ENCODE assay signal across 15 cellular contexts in genomic region chr9:70052768-70053167, GRCh38. TPM values are rescaled to one million over a fixed set of nuclear protein-coding genes. Genes with fewer than 3 reads are reported as not detected.
DNase-seq lines count a peak whose midpoint lies in the region; ATAC-seq, FAIRE-seq and TF ChIP-seq lines count a peak whose summit lies in the region.
"Had no signal": no experiment of that assay in that cellular context is flagged by ENCODE, and none has a peak within 500 bp of the region (broad histone marks: within the 10 kb centered on the region; RNA-seq: fewer than 3 reads in every experiment).

No MANE protein-coding gene starts in this region.

- FAIRE-seq in HepG2 (lab: Jason Lieb, UNC): no peak

- H3K36me3 ChIP-seq in liver (ENCODE audit: control insufficient read depth in 4 of 4, insufficient read depth in 3 of 4, low read depth in 1 of 4, low read length in 3 of 4) (no peaks in the 10 kb centered on the region), HepG2 (replicated peaks in 1 of 2; ENCODE audit: control insufficient read depth in 1 of 2, insufficient read depth in 2 of 2, low read length in 2 of 2) (no peaks in the 10 kb centered on the region), esophagus squamous epithelium (no peaks in the 10 kb centered on the region), rectal smooth muscle tissue (ENCODE audit: control insufficient read depth, insufficient read depth, low read length) (no peaks in the 10 kb centered on the region)
- H3K36me3 ChIP-seq: BLaER1 treated with 17β-estradiol and CSF1 and Interleukin-3, amounts not matched to agents 10 nM and 100 nM had no signal

- 48% methylated on average over 1 of the region's 1 CpG for WGBS in liver
- 0% methylated on average over 1 of the region's 1 CpG for WGBS in HepG2 (ENCODE audit: low lambda C conversion rate)
- 85 to 88% methylated on average over 1 of the region's 1 CpG for WGBS in esophagus squamous epithelium, 2 donors

- TF ChIP-seq CTCF in liver (IDR thresholded peaks at IDR 0.05; ENCODE audit: low read depth, low read length, missing input control) (no peak), HepG2 (CRISPR knock-in tag; IDR thresholded peaks at IDR 0.05) (no peak), esophagus squamous epithelium (IDR thresholded peaks at IDR 0.05) (no peak)

- no peak for TF ChIP-seq POLR2A in HepG2 (IDR thresholded peaks at IDR 0.05; ENCODE audit: insufficient read depth in 1 of 2, low read depth in 2 of 2, low read length in 2 of 2)
- TF ChIP-seq POLR2A in esophagus squamous epithelium (IDR thresholded peaks at IDR 0.05): no peak

- no peak for ATAC-seq in HepG2
- no peak for ATAC-seq in HG02642 (IDR thresholded peaks at IDR 0.05; ENCODE audit: poor library complexity, unreplicated experiment)
- ATAC-seq in HG03521 (IDR thresholded peaks at IDR 0.05; ENCODE audit: unreplicated experiment): no peak
- no peak for ATAC-seq in HG03442 (IDR thresholded peaks at IDR 0.05; ENCODE audit: unreplicated experiment)
- ATAC-seq: PC-3 had no signal

- H2AFZ ChIP-seq in HepG2 (ENCODE audit: low read length): no peak overlapping the region

- H3K27ac ChIP-seq in liver (ENCODE audit: low read depth in 1 of 2, low read length in 2 of 2) (peak overlapping the region in 1 of 2 donors; percentile 25), HepG2 (ENCODE audit: extremely low read length, insufficient read depth, low read length) (no peak overlapping the region), esophagus squamous epithelium (peak overlapping the region in 3 of 4 donors; percentile 79 to 90 (median 89)), rectal smooth muscle tissue (ENCODE audit: low read depth, low read length) (peak overlapping the region; percentile 92)

- H3K9ac ChIP-seq in liver (ENCODE audit: low read depth in 1 of 2, low read length in 2 of 2): no peak overlapping the region
- H3K9ac ChIP-seq in HepG2 (ENCODE audit: insufficient read depth, low read depth, low read length): no peak overlapping the region
- H3K9ac ChIP-seq in rectal smooth muscle tissue (ENCODE audit: low read length): no peak overlapping the region
- H3K9ac ChIP-seq: BLaER1 treated with 17β-estradiol and CSF1 and Interleukin-3, amounts not matched to agents 10 nM and 100 nM had no signal

- H3K4me2 ChIP-seq in HepG2 (ENCODE audit: low read depth, low read length): no peak overlapping the region

- H3K4me3 ChIP-seq in liver (ENCODE audit: low read depth in 1 of 3, low read length in 3 of 3) (no peak overlapping the region), HepG2 (replicated peaks in 1 of 3; ENCODE audit: insufficient read depth in 1 of 3, low read depth in 2 of 3, low read length in 3 of 3) (no peak overlapping the region), esophagus squamous epithelium (no peak overlapping the region), rectal smooth muscle tissue (ENCODE audit: low read length) (no peak overlapping the region)
- H3K4me3 ChIP-seq: BLaER1 treated with 17β-estradiol and CSF1 and Interleukin-3, amounts not matched to agents 10 nM and 100 nM had no signal

- in situ Hi-C loops in HepG2 (cut with HindIII; ENCODE audit: extremely low pct_ligation_motif_present, low pct_unique_long_range_greater_than_20kb): no loop called here

- H4K20me1 ChIP-seq in HepG2 (ENCODE audit: insufficient read depth, low read length): no peaks in the 10 kb centered on the region
- H4K20me1 ChIP-seq: BLaER1 treated with 17β-estradiol and CSF1 and Interleukin-3, amounts not matched to agents 10 nM and 100 nM had no signal

- no TSS peak for BruUV-seq in HepG2 (replicated peaks; lab: Mats Ljungman, UMichigan)

- no peak for TF ChIP-seq EP300 in HepG2 (IDR thresholded peaks at IDR 0.05; ENCODE audit: low read depth in 2 of 2, low read length in 2 of 2)
- no peak for TF ChIP-seq EP300 in HepG2 (CRISPR knock-in tag; IDR thresholded peaks at IDR 0.05; ENCODE audit: borderline replicate concordance)

- H3K79me2 ChIP-seq in HepG2 (ENCODE audit: insufficient read depth, low read length): no peaks in the 10 kb centered on the region

- DNase-seq in HepG2 (ENCODE audit: low spot score) (no peak), esophagus squamous epithelium (lab: John Stamatoyannopoulos, UW) (no peak), mucosa of gallbladder (ENCODE audit: low spot score) (no peak)
- DNase-seq: Karpas-422, MV-4-11, NCI-H1436, NCI-H345, PC-3 had no signal

- POLR2A ChIA-PET in HepG2 (lab: Yijun Ruan, JAX): no interaction called here

- peaks cover 0 to 1% (median 0%) of the 10 kb centered on the region in 4 donors for H3K27me3 ChIP-seq in liver (ENCODE audit: control insufficient read depth in 4 of 4, insufficient read depth in 4 of 4, low read length in 3 of 4)
- peaks cover 0 to 11% of the 10 kb centered on the region in 2 experiments; a peak in 2 of 5 replicates for H3K27me3 ChIP-seq in HepG2 (ENCODE audit: control insufficient read depth in 1 of 2, insufficient read depth in 2 of 2, low read length in 2 of 2)
- H3K27me3 ChIP-seq in esophagus squamous epithelium: no peaks in the 10 kb centered on the region
- H3K27me3 ChIP-seq in rectal smooth muscle tissue (ENCODE audit: control insufficient read depth, insufficient read depth, low read length): no peaks in the 10 kb centered on the region
- H3K27me3 ChIP-seq: BLaER1 treated with 17β-estradiol and CSF1 and Interleukin-3, amounts not matched to agents 10 nM and 100 nM had no signal

- CTCF ChIA-PET in HepG2 (lab: Yijun Ruan, JAX; ENCODE audit: low intra/inter-chr PET ratio, low total read pairs): no interaction called here

- H3K4me1 ChIP-seq in liver (ENCODE audit: control insufficient read depth in 4 of 4, insufficient read depth in 4 of 4, low read length in 3 of 4) (peaks cover 0 to 6% (median 4%) of the 10 kb centered on the region in 4 donors), HepG2 (ENCODE audit: insufficient read depth, low read length) (no peaks in the 10 kb centered on the region), esophagus squamous epithelium (peaks cover 5 to 84% (median 41%) of the 10 kb centered on the region in 3 donors), rectal smooth muscle tissue (ENCODE audit: control insufficient read depth, insufficient read depth, low read length) (peaks cover 85% of the 10 kb centered on the region)

- intact Hi-C loops in HepG2 (cut with micrococcal nuclease; ENCODE audit: unreplicated experiment) (no loop called here), esophagus squamous epithelium (cut with DNase I) (no loop called here)

- peak; percentile 40 to 46 for TF ChIP-seq RAD21 in liver (IDR thresholded peaks at IDR 0.05)
- no peak for TF ChIP-seq RAD21 in HepG2 (CRISPR knock-in tag; IDR thresholded peaks at IDR 0.05)

- H3K9me3 ChIP-seq in liver (ENCODE audit: control insufficient read depth in 4 of 4, low read length in 3 of 4) (no peaks in the 10 kb centered on the region), HepG2 (ENCODE audit: low read length) (no peaks in the 10 kb centered on the region), esophagus squamous epithelium (no peaks in the 10 kb centered on the region)
- H3K9me3 ChIP-seq: BLaER1 treated with 17β-estradiol and CSF1 and Interleukin-3, amounts not matched to agents 10 nM and 100 nM had no signal

TF ChIP-seq in liver, 16 proteins besides CTCF, POLR2A, EP300 and RAD21 (continues in another document):
- TF ChIP-seq NR2F2 (IDR thresholded peaks at IDR 0.05) (no peak), FOXA1 (IDR thresholded peaks at IDR 0.05) (peak; percentile 40)

TF ChIP-seq in HepG2, 621 proteins besides CTCF, POLR2A, EP300 and RAD21 (continues in another document):
- TF ChIP-seq GFI1 (CRISPR knock-in tag; IDR thresholded peaks at IDR 0.05; ENCODE audit: borderline replicate concordance) (no peak), ZFAT (CRISPR knock-in tag; conservative IDR thresholded peaks at IDR 0.05) (no peak), TGIF2 (CRISPR knock-in tag; IDR thresholded peaks at IDR 0.05) (no peak), ZNF766 (CRISPR knock-in tag; IDR thresholded peaks at IDR 0.05; ENCODE audit: borderline replicate concordance) (no peak), ZNF674 (CRISPR knock-in tag; IDR thresholded peaks at IDR 0.05; ENCODE audit: low read depth) (no peak), ZNF724P (CRISPR knock-in tag; IDR thresholded peaks at IDR 0.05; ENCODE audit: borderline replicate concordance) (no peak), IRF2 (CRISPR knock-in tag; IDR thresholded peaks at IDR 0.05) (no peak)

RNA-seq across cellular contexts. Expression of gene MAMDC2, which starts 9.1 kb away (rescaled TPM):
- total RNA-seq in liver: 1 to 10 TPM in 1 of 2 donors, under 1 TPM in 1; 0.28 to 4.4 TPM
- 1 to 10 TPM in 1 of 2 donors, under 1 TPM in 1; 0.74 to 1.3 TPM for polyA plus RNA-seq in liver
- not detected in 2 replicates for total RNA-seq in HepG2 (2016; rRNA removed; fragmentation: Illumina TruSeq; extraction: Trizol)
- not detected in 2 replicates for total RNA-seq in HepG2 (2016; cell fraction: cytosol; rRNA removed; fragmentation: Illumina TruSeq; extraction: Trizol; ENCODE audit: low read depth)
- not detected in 2 replicates for total RNA-seq in HepG2 (2016; cell fraction: insoluble cytoplasmic fraction; rRNA removed; fragmentation: Illumina TruSeq; extraction: Trizol)
- not detected in 2 replicates for total RNA-seq in HepG2 (2016; cell fraction: membrane; rRNA removed; fragmentation: Illumina TruSeq; extraction: Trizol)
- not detected in 2 replicates for total RNA-seq in HepG2 (2016; cell fraction: nucleus; rRNA removed; fragmentation: Illumina TruSeq; extraction: Trizol)
- 0.03 TPM in 1 of 2 replicates, not detected in the other for polyA plus RNA-seq in HepG2 (2011; rRNA removed)
- polyA plus RNA-seq in HepG2 (2011; cell fraction: cytosol; rRNA removed): 0.01 TPM in 1 of 2 replicates, not detected in the other
- polyA plus RNA-seq in HepG2 (2011; cell fraction: nucleus; rRNA removed): not detected in 2 replicates
- polyA plus RNA-seq in HepG2 (2012): not detected in 2 replicates
- not detected in 2 replicates for polyA plus RNA-seq in HepG2 (2016; cell fraction: cytosol; fragmentation: Illumina TruSeq; extraction: Trizol; ENCODE audit: low read depth)
- polyA plus RNA-seq in HepG2 (2016; cell fraction: insoluble cytoplasmic fraction; fragmentation: Illumina TruSeq; extraction: Trizol; ENCODE audit: low read depth): not detected in 2 replicates
- polyA plus RNA-seq in HepG2 (2016; cell fraction: membrane; fragmentation: Illumina TruSeq; extraction: Trizol; ENCODE audit: low read depth): not detected in 2 replicates
- not detected in 2 replicates for polyA plus RNA-seq in HepG2 (2016; cell fraction: nucleus; fragmentation: Illumina TruSeq; extraction: Trizol; ENCODE audit: insufficient read depth, low read depth)
- 0.19 TPM in 1 of 2 replicates, not detected in the other for polyA minus RNA-seq in HepG2 (2011; rRNA and poly(A)+ RNA removed; ENCODE audit: low replicate concordance)
- not detected in 2 replicates for polyA minus RNA-seq in HepG2 (2011; cell fraction: cytosol; rRNA and poly(A)+ RNA removed)
- not detected in 2 replicates for polyA minus RNA-seq in HepG2 (2011; cell fraction: nucleus; rRNA and poly(A)+ RNA removed)
- 10 to 100 TPM in 2 of 4 donors, 1 to 10 TPM in 2; 1.9 to 58.4 (median 11.3) TPM for total RNA-seq in esophagus squamous epithelium
- total RNA-seq in mucosa of gallbladder: 38.9 TPM
- total RNA-seq: H4, PC-3 had no signal
